10 cellular contexts compared by ENCODE assay signal in genomic region chr1:86515597-86515996, GRCh38. TPM values are rescaled to one million over a fixed set of nuclear protein-coding genes. Genes with fewer than 3 reads are reported as not detected.
DNase-seq lines count a peak whose midpoint lies in the region; ATAC-seq and TF ChIP-seq lines count a peak whose summit lies in the region.
"Had no signal": no experiment of that assay in that cellular context is flagged by ENCODE, and none has a peak within 500 bp of the region (broad histone marks: within the 10 kb centered on the region; RNA-seq: fewer than 3 reads in every experiment).

No MANE protein-coding gene starts in this region.

- no peak overlapping the region for H4K8ac ChIP-seq in mesendoderm (ENCODE audit: low read depth, low read length)

- no peak for ATAC-seq in aorta (ENCODE audit: low FRiP score)

- no CpG with 5 or more reads among the region's 2 CpGs for WGBS in mesendoderm (ENCODE audit: extremely low coverage, insufficient coverage, low lambda C conversion rate)
- WGBS in aorta, 2 donors, result 59 to 60% methylated on average over 2 of the region's 2 CpGs

- no peaks in the 10 kb centered on the region for H3K9me3 Mint-ChIP-seq in brain

- H4K5ac ChIP-seq in mesendoderm (ENCODE audit: low read length), result no peak overlapping the region

- H2BK5ac ChIP-seq in mesendoderm (ENCODE audit: low read length), result no peak overlapping the region

- intact Hi-C loops in aorta (cut with DNase I), result no loop called here

- H3K36me3 Mint-ChIP-seq in brain, result no peaks in the 10 kb centered on the region

- H3K4me3 ChIP-seq in Loucy (ENCODE audit: low read length, poor library complexity, severe bottlenecking), result no peak overlapping the region
- no peak overlapping the region for H3K4me3 ChIP-seq in mesendoderm (ENCODE audit: low read length)
- no peak overlapping the region for H3K4me3 ChIP-seq in aorta (ENCODE audit: low read length in 2 of 2)

- no peaks in the 10 kb centered on the region for H3K79me1 ChIP-seq in mesendoderm (ENCODE audit: low read length)

- H3K4me2 ChIP-seq in Loucy (ENCODE audit: low read depth, low read length, poor library complexity, severe bottlenecking) (no peak overlapping the region), mesendoderm (ENCODE audit: low read length) (no peak overlapping the region)

- H3K23ac ChIP-seq in mesendoderm (ENCODE audit: low read length), result no peak overlapping the region

- H2BK15ac ChIP-seq in mesendoderm (replicated peaks; ENCODE audit: low read depth), result no peak overlapping the region

- DNase-seq in EL (peak; percentile 38), mesendoderm (peak; percentile 82), foreskin melanocyte (no peak), aorta (no peak)
- no peak for DNase-seq in activated CD4-positive, alpha-beta T cell treated with anti-CD3 and anti-CD28 coated beads for 4 hours
- DNase-seq in activated naive CD4-positive, alpha-beta T cell treated with anti-CD3 and anti-CD28 coated beads, Interleukin-2, amount 50 U/mL, for 16 hours, result no peak
- DNase-seq: cortex of kidney had no signal

- H3K36me3 ChIP-seq in Loucy (ENCODE audit: insufficient read depth, low read length) (no peaks in the 10 kb centered on the region), mesendoderm (ENCODE audit: control insufficient read depth, insufficient read depth, low read length) (no peaks in the 10 kb centered on the region), aorta (ENCODE audit: control insufficient read depth in 1 of 2, insufficient read depth in 2 of 2, low read length in 1 of 2) (no peaks in the 10 kb centered on the region)

- no peaks in the 10 kb centered on the region for H3K4me1 Mint-ChIP-seq in brain

- H3K27me3 ChIP-seq in Loucy (ENCODE audit: insufficient read depth, low read length, poor library complexity, severe bottlenecking) (no peaks in the 10 kb centered on the region), mesendoderm (ENCODE audit: insufficient read depth, low read length, poor library complexity) (no peaks in the 10 kb centered on the region), aorta (ENCODE audit: control insufficient read depth in 1 of 2, insufficient read depth in 2 of 2, low read length in 1 of 2) (no peaks in the 10 kb centered on the region)

- no peaks in the 10 kb centered on the region for H3K9me3 ChIP-seq in Loucy (ENCODE audit: insufficient read depth, low read depth, low read length)
- H3K9me3 ChIP-seq in aorta (ENCODE audit: control insufficient read depth, low read length), result no peaks in the 10 kb centered on the region

- H3F3A ChIP-seq in Loucy (ENCODE audit: low read depth), result no peaks in the 10 kb centered on the region

- H3K4me1 ChIP-seq in Loucy (ENCODE audit: insufficient read depth, low read length, poor library complexity, severe bottlenecking) (no peaks in the 10 kb centered on the region), mesendoderm (ENCODE audit: control insufficient read depth, low read depth, low read length) (no peaks in the 10 kb centered on the region), aorta (ENCODE audit: control insufficient read depth in 1 of 2, insufficient read depth in 2 of 2, low read length in 2 of 2) (no peaks in the 10 kb centered on the region)
- H3K4me1 ChIP-seq: parathyroid adenoma had no signal

- H2AK5ac ChIP-seq in mesendoderm (ENCODE audit: low read length), result no peak overlapping the region

- no peak overlapping the region for H3K56ac ChIP-seq in mesendoderm (ENCODE audit: low read length)

- H3K9me2 ChIP-seq in Loucy (replicated peaks; ENCODE audit: low read depth, low read length), result no peaks in the 10 kb centered on the region

- H2AFZ ChIP-seq in Loucy (ENCODE audit: low read length), result no peak overlapping the region
- H2AFZ ChIP-seq: parathyroid adenoma had no signal

- H3K27ac ChIP-seq in mesendoderm (ENCODE audit: low read depth, low read length) (no peak overlapping the region), aorta (ENCODE audit: low read depth in 1 of 2, low read length in 2 of 2) (no peak overlapping the region)
- H3K27ac ChIP-seq: parathyroid adenoma had no signal

- H3K79me2 ChIP-seq in Loucy (ENCODE audit: insufficient read depth, low read length) (no peaks in the 10 kb centered on the region), mesendoderm (ENCODE audit: control insufficient read depth, insufficient read depth, low read length) (no peaks in the 10 kb centered on the region)
- H3K79me2 ChIP-seq: parathyroid adenoma had no signal

- H3K4me3 Mint-ChIP-seq in brain, result no peak overlapping the region

- no peak overlapping the region for H3K18ac ChIP-seq in mesendoderm (ENCODE audit: low read length)

- no peak overlapping the region for H2BK120ac ChIP-seq in mesendoderm (ENCODE audit: low read depth, low read length)

- H3K27me3 Mint-ChIP-seq in brain, result no peaks in the 10 kb centered on the region

- TF ChIP-seq CTCF in Loucy (conservative IDR thresholded peaks at IDR 0.05; ENCODE audit: low read length) (peak; percentile 57), brain (conservative IDR thresholded peaks at IDR 0.05) (peak; percentile 30 to 47)

- H3K9ac ChIP-seq in Loucy (ENCODE audit: low read depth, low read length, poor library complexity, severe bottlenecking), result no peak overlapping the region
- no peak overlapping the region for H3K9ac ChIP-seq in mesendoderm (ENCODE audit: low read length)
- H3K9ac ChIP-seq: parathyroid adenoma had no signal

- no peak overlapping the region for H3K4ac ChIP-seq in mesendoderm (ENCODE audit: low read depth, low read length)

- no peak overlapping the region for H3K27ac Mint-ChIP-seq in brain

- no peaks in the 10 kb centered on the region for H4K20me1 ChIP-seq in Loucy (ENCODE audit: insufficient read depth, low read length, poor library complexity, severe bottlenecking)

RNA-seq across cellular contexts. Expression of gene CLCA4, which starts 31.3 kb away (rescaled TPM):
- polyA plus RNA-seq in brain (ENCODE audit: insufficient read depth, low read depth, low replicate concordance) (0.54 TPM), aorta (10 to 100 TPM in 1 of 2 donors, under 1 TPM in 1; 0.69 to 13.4 TPM)
- polyA plus RNA-seq in mesendoderm (2013, experiment 1 of 2), result not detected
- polyA plus RNA-seq in mesendoderm (2013, experiment 2 of 2), result 0.01 TPM
- total RNA-seq in aorta, result under 1 TPM; 0.13 to 0.18 TPM

RNA-seq across cellular contexts. Expression of gene CLCA1, which starts 46.9 kb away (rescaled TPM):
- polyA plus RNA-seq in brain (ENCODE audit: insufficient read depth, low read depth, low replicate concordance), result not detected
- not detected for polyA plus RNA-seq in mesendoderm (2013, experiment 1 of 2)
- polyA plus RNA-seq in mesendoderm (2013, experiment 2 of 2), result not detected
- under 1 TPM; 0.10 to 0.15 TPM for total RNA-seq in aorta
- polyA plus RNA-seq in aorta, result 10 to 100 TPM in 1 of 2 donors, not detected in 1; 29.7 TPM

Comparison
In these comparisons a context has a peak if more than half of its experiments do, and no peak if none do; other contexts are left out.
1. DNase-seq: peak in EL (single experiment) and mesendoderm (single experiment); none in activated CD4-positive, alpha-beta T cell treated with anti-CD3 and anti-CD28 coated beads for 4 hours (0 of 2), foreskin melanocyte (single experiment), aorta (0 of 2) and activated naive CD4-positive, alpha-beta T cell treated with anti-CD3 and anti-CD28 coated beads, Interleukin-2, amount 50 U/mL, for 16 hours (single experiment).